In genomic region chr12:113232232-113232615, GRCh38 we compare ENCODE assay signal across 13 cellular contexts. TPM values are rescaled to one million over a fixed set of nuclear protein-coding genes. Genes with fewer than 3 reads are reported as not detected.
DNase-seq lines count a peak whose midpoint lies in the region; TF ChIP-seq lines count a peak whose summit lies in the region.
"Had no signal": no experiment of that assay in that cellular context is flagged by ENCODE, and none has a peak within 500 bp of the region (broad histone marks: within the 10 kb centered on the region; RNA-seq: fewer than 3 reads in every experiment).

No MANE protein-coding gene starts in this region.

- DNase-seq in A673 (ENCODE audit: low spot score): no peak
- DNase-seq in neuronal stem cell (ENCODE audit: low spot score): no peak
- DNase-seq in NCI-H82 treated with DMSO at 0.1 percent for 48 hours (lab: John Stamatoyannopoulos, UW; ENCODE audit: unreplicated experiment): no peak
- DNase-seq in NOMO-1 treated with DMSO at 0.1 percent for 48 hours (lab: John Stamatoyannopoulos, UW; ENCODE audit: unreplicated experiment): no peak
- DNase-seq in NCI-H128 (lab: John Stamatoyannopoulos, UW; ENCODE audit: unreplicated experiment): no peak
- no peak for DNase-seq in Ammon's horn (ENCODE audit: low spot score)
- DNase-seq: effector CD4-positive, alpha-beta T cell; naive thymus-derived CD8-positive, alpha-beta T cell; NK-92 treated with Interleukin-12 subunit alpha and Interleukin-12 subunit beta, amount 100 ng/mL, for 24 hours; stimulated activated CD4-positive, alpha-beta T cell treated with anti-CD3 and anti-CD28 coated beads, Interleukin-2, amount 100 ng/mL, for 48 hours; transverse colon had no signal

- H3K23ac ChIP-seq in neuronal stem cell (ENCODE audit: low read depth, low read length, poor library complexity): peak overlapping the region; percentile 12

- no peak overlapping the region for H2BK5ac ChIP-seq in neuronal stem cell (ENCODE audit: low read length)

- no peak overlapping the region for H3K4me3 ChIP-seq in A673 (ENCODE audit: low read depth, low read length, poor library complexity, severe bottlenecking)
- H3K4me3 ChIP-seq in HUES64 (ENCODE audit: low read length): no peak overlapping the region
- H3K4me3 ChIP-seq in neuronal stem cell (ENCODE audit: low read length in 2 of 2): no peak overlapping the region
- H3K4me3 ChIP-seq: transverse colon had no signal

- H3K4ac ChIP-seq in neuronal stem cell (ENCODE audit: low read length): no peak overlapping the region

- POLR2A ChIA-PET in A673 (lab: Charles Lee; ENCODE audit: low non-redundant PET): no interaction called here

- H3K27ac ChIP-seq in A673 (ENCODE audit: low read depth, low read length, poor library complexity, severe bottlenecking) (peak overlapping the region; percentile 59), HUES64 (ENCODE audit: low read depth, low read length) (peak overlapping the region; percentile 70), cingulate gyrus (ENCODE audit: low read depth, low read length) (peak overlapping the region; percentile 86), neuronal stem cell (replicated peaks; ENCODE audit: low read length) (no peak overlapping the region)

- H3K79me1 ChIP-seq in neuronal stem cell (ENCODE audit: low read depth, low read length): no peaks in the 10 kb centered on the region

- no peak overlapping the region for H3K4me2 ChIP-seq in neuronal stem cell (ENCODE audit: insufficient read depth, low read length, poor library complexity, severe bottlenecking)

- no peaks in the 10 kb centered on the region for H3K9me3 ChIP-seq in A673 (ENCODE audit: low read depth, low read length, poor library complexity, severe bottlenecking)
- H3K9me3 ChIP-seq in HUES64 (ENCODE audit: insufficient read depth, low read depth, low read length): no peaks in the 10 kb centered on the region
- H3K9me3 ChIP-seq in neuronal stem cell (replicated peaks in 1 of 2; ENCODE audit: control insufficient read depth in 2 of 2, insufficient read depth in 1 of 2, low read depth in 1 of 2, low read length in 2 of 2): peaks cover 3 to 5% of the 10 kb centered on the region in 2 donors
- H3K9me3 ChIP-seq: transverse colon had no signal

- no peak for TF ChIP-seq CTCF in A673 (conservative IDR thresholded peaks at IDR 0.05; ENCODE audit: low read depth, low read length)

- WGBS in HUES64: 96% methylated on average over 10 of the region's 10 CpGs
- WGBS in neuronal stem cell (ENCODE audit: extremely low coverage in 2 of 2, insufficient read length in 2 of 2, insufficient replicate concordance in 1 of 2), 2 donors: no CpG with 5 or more reads among the region's 10 CpGs

- H4K8ac ChIP-seq in neuronal stem cell (ENCODE audit: low read depth, low read length): no peak overlapping the region

- peak overlapping the region; percentile 58 for H3K14ac ChIP-seq in neuronal stem cell (ENCODE audit: low read length)

- H3K27me3 ChIP-seq in A673 (replicated peaks; ENCODE audit: insufficient read depth, low read depth, low read length, poor library complexity) (no peaks in the 10 kb centered on the region), HUES64 (ENCODE audit: insufficient read depth, low read length) (no peaks in the 10 kb centered on the region), neuronal stem cell (ENCODE audit: control insufficient read depth in 3 of 3, insufficient read depth in 3 of 3, low read depth in 1 of 3, low read length in 3 of 3) (no peaks in the 10 kb centered on the region)
- H3K27me3 ChIP-seq: transverse colon had no signal

- H3K4me1 ChIP-seq in A673 (ENCODE audit: insufficient read depth, low read length, poor library complexity, severe bottlenecking): peaks cover 14% of the 10 kb centered on the region
- peaks cover 22% of the 10 kb centered on the region for H3K4me1 ChIP-seq in HUES64 (ENCODE audit: insufficient read depth, low read length)
- peaks cover 10 to 20% of the 10 kb centered on the region in 2 donors for H3K4me1 ChIP-seq in neuronal stem cell (ENCODE audit: control insufficient read depth in 2 of 2, insufficient read depth in 1 of 2, low read depth in 1 of 2, low read length in 2 of 2)

- H3K36me3 ChIP-seq in A673 (ENCODE audit: insufficient read depth, low read length, poor library complexity, severe bottlenecking): peaks cover 14% of the 10 kb centered on the region
- peaks cover 38% of the 10 kb centered on the region for H3K36me3 ChIP-seq in HUES64 (ENCODE audit: insufficient read depth, low read length)
- H3K36me3 ChIP-seq in neuronal stem cell (replicated peaks in 1 of 2; ENCODE audit: control insufficient read depth in 2 of 2, insufficient read depth in 2 of 2, low read length in 2 of 2): peaks cover 12 to 21% of the 10 kb centered on the region in 2 donors

- H2BK15ac ChIP-seq in neuronal stem cell (ENCODE audit: low read length): no peak overlapping the region

- H2BK12ac ChIP-seq in neuronal stem cell (ENCODE audit: low read length): no peak overlapping the region

- intact Hi-C loops in A673 (cut with micrococcal nuclease; ENCODE audit: unreplicated experiment): no loop called here

- no peak overlapping the region for H2AFZ ChIP-seq in neuronal stem cell (ENCODE audit: low read length)

- H3K9ac ChIP-seq in HUES64 (ENCODE audit: low read depth, low read length) (peak overlapping the region; percentile 38; the same call in 1 of the 2 replicates), neuronal stem cell (ENCODE audit: low read depth, low read length, poor library complexity) (no peak overlapping the region)

- no peak overlapping the region for H4K91ac ChIP-seq in neuronal stem cell (ENCODE audit: low read depth, low read length, poor library complexity)

- H2AK5ac ChIP-seq in neuronal stem cell (ENCODE audit: low read depth, low read length): no peak overlapping the region

- H3K18ac ChIP-seq in neuronal stem cell (ENCODE audit: low read length): peak overlapping the region; percentile 30

- H2BK120ac ChIP-seq in neuronal stem cell (ENCODE audit: low read depth, low read length): no peak overlapping the region

- BruUV-seq in A673 (replicated peaks; lab: Mats Ljungman, UMichigan): no TSS peak

- CTCF ChIA-PET in A673 (lab: Charles Lee): no interaction called here

RNA-seq across cellular contexts. Expression of gene TPCN1, which starts 11.0 kb away (rescaled TPM):
- total RNA-seq in A673 (2021): 18.8 and 25.8 TPM in 2 replicates
- 7.7 TPM for polyA plus RNA-seq in HUES64 (2013, experiment 1 of 2)
- 9.8 TPM for polyA plus RNA-seq in HUES64 (2013, experiment 2 of 2)
- polyA plus RNA-seq in neuronal stem cell (2013, experiment 1 of 2): 11.5 TPM
- 10.7 TPM for polyA plus RNA-seq in neuronal stem cell (2013, experiment 2 of 2)

RNA-seq across cellular contexts. Expression of gene RITA1, which starts 46.7 kb away (rescaled TPM):
- 22.3 and 25.3 TPM in 2 replicates for total RNA-seq in A673 (2021)
- 21.8 TPM for polyA plus RNA-seq in HUES64 (2013, experiment 1 of 2)
- 22.6 TPM for polyA plus RNA-seq in HUES64 (2013, experiment 2 of 2)
- polyA plus RNA-seq in neuronal stem cell (2013, experiment 1 of 2): 14.5 TPM
- 14.3 TPM for polyA plus RNA-seq in neuronal stem cell (2013, experiment 2 of 2)

RNA-seq across cellular contexts. Expression of gene DDX54, which starts 46.9 kb away (rescaled TPM):
- total RNA-seq in A673 (2021): 98.8 and 116 TPM in 2 replicates
- 46.2 TPM for polyA plus RNA-seq in HUES64 (2013, experiment 1 of 2)
- 43.0 TPM for polyA plus RNA-seq in HUES64 (2013, experiment 2 of 2)
- polyA plus RNA-seq in neuronal stem cell (2013, experiment 1 of 2): 60.8 TPM
- polyA plus RNA-seq in neuronal stem cell (2013, experiment 2 of 2): 59.6 TPM
